In genomic region chr1:161162052-161162451, GRCh38 we compare ENCODE assay signal across 17 cellular contexts. TPM values are rescaled to one million over a fixed set of nuclear protein-coding genes. Genes with fewer than 3 reads are reported as not detected.
DNase-seq lines count a peak whose midpoint lies in the region; ATAC-seq, FAIRE-seq and TF ChIP-seq lines count a peak whose summit lies in the region.
"Had no signal": no experiment of that assay in that cellular context is flagged by ENCODE, and none has a peak within 500 bp of the region (broad histone marks: within the 10 kb centered on the region; RNA-seq: fewer than 3 reads in every experiment).

No MANE protein-coding gene starts in this region.

- H3K4me3 ChIP-seq in CD4-positive, alpha-beta memory T cell (ENCODE audit: low read length in 2 of 2): no peak overlapping the region
- H3K4me3 ChIP-seq in Karpas-422 (ENCODE audit: low read length): no peak overlapping the region
- H3K4me3 ChIP-seq in astrocyte (ENCODE audit: insufficient read depth, low read depth, low read length): no peak overlapping the region
- H3K4me3 ChIP-seq: MG63, ovary had no signal

- H3K79me2 ChIP-seq in Karpas-422 (ENCODE audit: low read length): peaks cover 22% of the 10 kb centered on the region
- H3K79me2 ChIP-seq in astrocyte (ENCODE audit: insufficient read depth, low read length): peaks cover 33% of the 10 kb centered on the region

- peak overlapping the region; percentile 17 for H3K4me2 ChIP-seq in Karpas-422 (ENCODE audit: low read depth, low read length, poor library complexity, severe bottlenecking)
- H3K4me2 ChIP-seq in astrocyte (ENCODE audit: low read length): no peak overlapping the region

- peaks cover 47% of the 10 kb centered on the region for H3K4me1 ChIP-seq in CD4-positive, alpha-beta memory T cell (ENCODE audit: insufficient read depth, low read length)
- H3K4me1 ChIP-seq in Karpas-422 (ENCODE audit: low read length) (peaks cover 61% of the 10 kb centered on the region), astrocyte (ENCODE audit: insufficient read depth, low read length) (peaks cover 23% of the 10 kb centered on the region)
- H3K4me1 ChIP-seq: BE2C had no signal

- H3K9me3 Mint-ChIP-seq in CD4-positive, alpha-beta memory T cell: peaks cover 0 to 3% (median 0%) of the 10 kb centered on the region in 8 donors
- H3K9me3 Mint-ChIP-seq in astrocyte (ENCODE audit: unreplicated experiment): no peaks in the 10 kb centered on the region
- no peaks in the 10 kb centered on the region for H3K9me3 Mint-ChIP-seq in neural crest cell
- H3K9me3 Mint-ChIP-seq: central memory CD8-positive, alpha-beta T cell had no signal

- peaks cover 26 to 56% of the 10 kb centered on the region in 2 donors for H3K36me3 Mint-ChIP-seq in CD4-positive, alpha-beta memory T cell
- peaks cover 6% of the 10 kb centered on the region for H3K36me3 Mint-ChIP-seq in astrocyte (ENCODE audit: low read depth, unreplicated experiment)
- H3K36me3 Mint-ChIP-seq in neural crest cell (ENCODE audit: low read depth): peaks cover 3% of the 10 kb centered on the region

- ATAC-seq in GM18867 (IDR thresholded peaks at IDR 0.05; ENCODE audit: unreplicated experiment): no peak

- no peaks in the 10 kb centered on the region for H3K27me3 Mint-ChIP-seq in CD4-positive, alpha-beta memory T cell
- H3K27me3 Mint-ChIP-seq in astrocyte (ENCODE audit: low read depth, unreplicated experiment): no peaks in the 10 kb centered on the region
- H3K27me3 Mint-ChIP-seq in neural crest cell (ENCODE audit: low read depth): no peaks in the 10 kb centered on the region
- H3K27me3 Mint-ChIP-seq: central memory CD8-positive, alpha-beta T cell had no signal

- H3K27ac ChIP-seq in CD4-positive, alpha-beta memory T cell (ENCODE audit: low read depth, low read length): no peak overlapping the region
- H3K27ac ChIP-seq in Karpas-422 (ENCODE audit: low read length) (no peak overlapping the region), astrocyte (ENCODE audit: low read depth, low read length) (no peak overlapping the region)
- H3K27ac ChIP-seq: ovary had no signal

- H3K9ac ChIP-seq in Karpas-422 (ENCODE audit: low read length) (peak overlapping the region; percentile 6; the same call in 1 of the 2 replicates), astrocyte (ENCODE audit: low read length) (no peak overlapping the region)

- DNase-seq in CD4-positive, alpha-beta memory T cell: no peak
- DNase-seq in Karpas-422: no peak
- DNase-seq in astrocyte (ENCODE audit: low read depth): no peak
- no peak for DNase-seq in neural crest cell (ENCODE audit: low read depth, low spot score)
- DNase-seq in glomerular visceral epithelial cell (ENCODE audit: extremely low spot score): no peak
- DNase-seq in islet precursor cell: no peak
- DNase-seq: BE2C; effector memory CD4-positive, alpha-beta T cell; mesendoderm; MG63; NCI-H2081; NCI-H510A treated with DMSO at 0.1 percent for 48 hours; Right ventricle myocardium superior had no signal

- TF ChIP-seq CTCF in astrocyte (IDR thresholded peaks at IDR 0.05; ENCODE audit: insufficient read depth, low read depth, low read length): no peak
- TF ChIP-seq CTCF in neural crest cell (conservative IDR thresholded peaks at IDR 0.05): no peak

- POLR2A ChIA-PET in CD4-positive, alpha-beta memory T cell (lab: Charles Lee; ENCODE audit: partially characterized antibody): interaction anchor here (0.7 to 2.6 kb wide), 9 partner anchors 9 to 64 kb away, joined by 3 to 16 read pairs (median 4); partner anchors contain the start of genes B4GALT3, DEDD, KLHDC9 and NDUFS2

- H4K20me1 ChIP-seq in Karpas-422 (ENCODE audit: insufficient read depth, low read depth, low read length) (no peaks in the 10 kb centered on the region), astrocyte (ENCODE audit: insufficient read depth, low read length) (no peaks in the 10 kb centered on the region)

- intact Hi-C loops in CD4-positive, alpha-beta memory T cell (cut with micrococcal nuclease): no loop called here

- peaks cover 35 to 85% (median 60%) of the 10 kb centered on the region in 4 donors for H3K4me1 Mint-ChIP-seq in CD4-positive, alpha-beta memory T cell
- peaks cover 21% of the 10 kb centered on the region for H3K4me1 Mint-ChIP-seq in astrocyte (ENCODE audit: low read depth, unreplicated experiment)
- H3K4me1 Mint-ChIP-seq in neural crest cell: peaks cover 51% of the 10 kb centered on the region

- H3K4me3 Mint-ChIP-seq in CD4-positive, alpha-beta memory T cell: peak overlapping the region in 4 of 8 donors; percentile 32 to 40 (median 37)
- H3K4me3 Mint-ChIP-seq in astrocyte (ENCODE audit: unreplicated experiment): peak overlapping the region; percentile 42
- H3K4me3 Mint-ChIP-seq in neural crest cell: peak overlapping the region; percentile 94

- H3K36me3 ChIP-seq in CD4-positive, alpha-beta memory T cell (ENCODE audit: insufficient read depth, low read length): peaks cover 19% of the 10 kb centered on the region
- H3K36me3 ChIP-seq in Karpas-422 (ENCODE audit: insufficient read depth, low read length): 0 out of 2 replicates have a peak, but pooled peaks cover under 1% of the 10 kb centered on the region
- H3K36me3 ChIP-seq in astrocyte (ENCODE audit: insufficient read depth, low read length): peaks cover 12% of the 10 kb centered on the region
- H3K36me3 ChIP-seq: BE2C, ovary had no signal

- CTCF ChIA-PET in CD4-positive, alpha-beta memory T cell (lab: Charles Lee; ENCODE audit: partially characterized antibody): interaction anchor here (1.5 to 2.5 kb wide), 2 partner anchors 30 to 64 kb away, joined by 4 to 12 read pairs; partner anchors contain the start of gene TOMM40L

- H3K27ac Mint-ChIP-seq in CD4-positive, alpha-beta memory T cell: peak overlapping the region in 5 of 7 donors; percentile 59 to 83 (median 69)
- peak overlapping the region; percentile 11 for H3K27ac Mint-ChIP-seq in astrocyte (ENCODE audit: unreplicated experiment)
- no peak overlapping the region for H3K27ac Mint-ChIP-seq in neural crest cell (ENCODE audit: unreplicated experiment)

- no peaks in the 10 kb centered on the region for H3K9me2 ChIP-seq in Karpas-422 (replicated peaks; ENCODE audit: insufficient read depth, low read length)

- no peaks in the 10 kb centered on the region for H3K27me3 ChIP-seq in CD4-positive, alpha-beta memory T cell (ENCODE audit: insufficient read depth, low read length)
- H3K27me3 ChIP-seq in Karpas-422 (ENCODE audit: low read length) (no peaks in the 10 kb centered on the region), astrocyte (ENCODE audit: insufficient read depth, low read length) (no peaks in the 10 kb centered on the region)
- H3K27me3 ChIP-seq: BE2C, MG63, ovary had no signal

- no peak for FAIRE-seq in astrocyte (lab: Jason Lieb, UNC)
- FAIRE-seq: keratinocyte had no signal

- H3K9me3 ChIP-seq in CD4-positive, alpha-beta memory T cell (ENCODE audit: control insufficient read depth in 1 of 2, low read length in 2 of 2): no peaks in the 10 kb centered on the region
- H3K9me3 ChIP-seq in Karpas-422 (ENCODE audit: low read length) (no peaks in the 10 kb centered on the region), astrocyte (ENCODE audit: insufficient read depth, low read depth, low read length) (no peaks in the 10 kb centered on the region)
- H3K9me3 ChIP-seq: BE2C, MG63, ovary had no signal

- no peak overlapping the region for H2AFZ ChIP-seq in Karpas-422 (ENCODE audit: low read length)
- H2AFZ ChIP-seq in astrocyte (ENCODE audit: low read depth, low read length): no peak overlapping the region

RNA-seq across cellular contexts. Expression of gene USP21, which starts 2.8 kb away (rescaled TPM):
- total RNA-seq in CD4-positive, alpha-beta memory T cell: 10 to 100 TPM; 62.0 to 63.6 TPM
- polyA plus RNA-seq in CD4-positive, alpha-beta memory T cell: 10 to 100 TPM; 15.5 to 30.6 TPM
- total RNA-seq in Karpas-422 (2014; rRNA removed; shearing (Covaris generic); ENCODE audit: low replicate concordance): 21.9 and 43.9 TPM in 2 replicates
- 14.4 and 19.2 TPM in 2 replicates for total RNA-seq in astrocyte
- 41.6 and 45.2 TPM in 2 replicates for total RNA-seq in neural crest cell

RNA-seq across cellular contexts. Expression of gene PPOX, which starts 4.2 kb away (rescaled TPM):
- total RNA-seq in CD4-positive, alpha-beta memory T cell: 10 to 100 TPM; 59.4 to 69.8 TPM
- polyA plus RNA-seq in CD4-positive, alpha-beta memory T cell: 10 to 100 TPM; 16.3 to 25.7 TPM
- 37.0 and 60.8 TPM in 2 replicates for total RNA-seq in Karpas-422 (2014; rRNA removed; shearing (Covaris generic); ENCODE audit: low replicate concordance)
- 17.0 and 20.0 TPM in 2 replicates for total RNA-seq in astrocyte
- total RNA-seq in neural crest cell: 48.3 and 48.6 TPM in 2 replicates

RNA-seq across cellular contexts. Expression of gene UFC1, which starts 8.3 kb away (rescaled TPM):
- 10 to 100 TPM; 87.2 to 87.4 TPM for total RNA-seq in CD4-positive, alpha-beta memory T cell
- 100 to 1,000 TPM; 146 to 176 TPM for polyA plus RNA-seq in CD4-positive, alpha-beta memory T cell
- total RNA-seq in Karpas-422 (2014; rRNA removed; shearing (Covaris generic); ENCODE audit: low replicate concordance): 72.5 and 100.0 TPM in 2 replicates
- total RNA-seq in astrocyte (87.5 and 91.0 TPM in 2 replicates), neural crest cell (77.2 and 80.9 TPM in 2 replicates)

RNA-seq across cellular contexts. Expression of gene B4GALT3, which starts 15.3 kb away (rescaled TPM):
- 10 to 100 TPM; 64.6 to 71.5 TPM for total RNA-seq in CD4-positive, alpha-beta memory T cell
- polyA plus RNA-seq in CD4-positive, alpha-beta memory T cell: 10 to 100 TPM; 55.9 to 60.5 TPM
- 34.9 and 54.7 TPM in 2 replicates for total RNA-seq in Karpas-422 (2014; rRNA removed; shearing (Covaris generic); ENCODE audit: low replicate concordance)
- total RNA-seq in astrocyte: 39.6 and 40.4 TPM in 2 replicates
- 50.6 and 53.2 TPM in 2 replicates for total RNA-seq in neural crest cell

RNA-seq across cellular contexts. Expression of gene DEDD, which starts 29.6 kb away (rescaled TPM):
- 10 to 100 TPM; 39.1 to 41.4 TPM for total RNA-seq in CD4-positive, alpha-beta memory T cell
- polyA plus RNA-seq in CD4-positive, alpha-beta memory T cell: 10 to 100 TPM; 40.7 to 42.0 TPM
- 24.2 and 25.6 TPM in 2 replicates for total RNA-seq in Karpas-422 (2014; rRNA removed; shearing (Covaris generic); ENCODE audit: low replicate concordance)
- 40.9 and 41.8 TPM in 2 replicates for total RNA-seq in astrocyte
- 35.1 and 36.2 TPM in 2 replicates for total RNA-seq in neural crest cell
